ENCODE assay signal across 7 cellular contexts in genomic region chr17:48262982-48263586, GRCh38.
DNase-seq lines count a peak whose midpoint lies in the region; ATAC-seq and TF ChIP-seq lines count a peak whose summit lies in the region.

No MANE protein-coding gene starts in this region.

- H3K9me3 Mint-ChIP-seq in neural crest cell, result no peaks in the 10 kb centered on the region

- no peaks in the 10 kb centered on the region for H3K36me3 Mint-ChIP-seq in neural crest cell (ENCODE audit: low read depth)

- H3K9me2 ChIP-seq in MM.1S (replicated peaks; ENCODE audit: insufficient read depth, low read length), result no peaks in the 10 kb centered on the region

- no peak for TF ChIP-seq POLR2A in adrenal gland (IDR thresholded peaks at IDR 0.05)

- no peak for ATAC-seq in HG02588 (IDR thresholded peaks at IDR 0.05; ENCODE audit: unreplicated experiment)

- H3K36me3 ChIP-seq in GM06990 (ENCODE audit: control insufficient read depth, insufficient read depth, low read length) (no peaks in the 10 kb centered on the region), MM.1S (replicated peaks; ENCODE audit: insufficient read depth, low read length) (no peaks in the 10 kb centered on the region), adrenal gland (replicated peaks in 1 of 2) (no peaks in the 10 kb centered on the region)

- no peak overlapping the region for H2AFZ ChIP-seq in MM.1S (ENCODE audit: low read length)

- H3K4me1 ChIP-seq in MM.1S (ENCODE audit: low read length) (no peaks in the 10 kb centered on the region), adrenal gland (replicated peaks in 1 of 2) (no peaks in the 10 kb centered on the region)

- H4K20me1 ChIP-seq in MM.1S (ENCODE audit: insufficient read depth, low read length), result no peaks in the 10 kb centered on the region

- no peaks in the 10 kb centered on the region for H3F3A ChIP-seq in MM.1S (ENCODE audit: insufficient read depth, low read length)

- H3K27me3 ChIP-seq in GM06990 (replicated peaks; ENCODE audit: control insufficient read depth, insufficient read depth, low read length), result no peaks in the 10 kb centered on the region
- H3K27me3 ChIP-seq in MM.1S (replicated peaks; ENCODE audit: insufficient read depth, low read length), result no peaks in the 10 kb centered on the region
- no peaks in the 10 kb centered on the region for H3K27me3 ChIP-seq in adrenal gland

- no peak for DNase-seq in GM06990 (ENCODE audit: extremely low read depth, insufficient read length)
- peak; percentile 44 for DNase-seq in MM.1S
- no peak for DNase-seq in adrenal gland
- no peak for DNase-seq in neural crest cell (ENCODE audit: low read depth, low spot score)
- no peak for DNase-seq in 8988T
- DNase-seq in kidney glomerular epithelial cell (lab: John Stamatoyannopoulos, UW), result no peak

- H3K4me2 ChIP-seq in MM.1S (ENCODE audit: low read depth, low read length), result no peak overlapping the region

- H3K4me3 Mint-ChIP-seq in neural crest cell, result no peak overlapping the region

- H3K9ac ChIP-seq in MM.1S (ENCODE audit: low read length), result no peak overlapping the region

- peak; percentile 51 for TF ChIP-seq CTCF in GM06990 (IDR thresholded peaks at IDR 0.05; ENCODE audit: insufficient read depth, low read length, poor library complexity, severe bottlenecking)
- peak; percentile 58 for TF ChIP-seq CTCF in MM.1S (IDR thresholded peaks at IDR 0.05; ENCODE audit: low read length)
- TF ChIP-seq CTCF in adrenal gland (IDR thresholded peaks at IDR 0.05), result peak; percentile 10 to 43 (median 18)
- peak; percentile 68 for TF ChIP-seq CTCF in neural crest cell (conservative IDR thresholded peaks at IDR 0.05)

- H3K4me1 Mint-ChIP-seq in neural crest cell, result peaks cover 9% of the 10 kb centered on the region

- WGBS in adrenal gland, 4 donors, result 0 to 93% (median 23%) methylated on average over 1 of the region's 1 CpG

- no peaks in the 10 kb centered on the region for H3K79me2 ChIP-seq in MM.1S (ENCODE audit: low read length)

- H3K27ac ChIP-seq in MM.1S (ENCODE audit: low read length), result no peak overlapping the region
- H3K27ac ChIP-seq in adrenal gland, result no peak overlapping the region

- peaks cover 62% of the 10 kb centered on the region for H3K27me3 Mint-ChIP-seq in neural crest cell (ENCODE audit: low read depth)

- H3K4me3 ChIP-seq in GM06990 (replicated peaks; ENCODE audit: low read depth, low read length) (no peak overlapping the region), MM.1S (ENCODE audit: low read length) (no peak overlapping the region), adrenal gland (no peak overlapping the region)

- no peaks in the 10 kb centered on the region for H3K9me3 ChIP-seq in MM.1S (replicated peaks; ENCODE audit: insufficient read depth, low read length)
- H3K9me3 ChIP-seq in adrenal gland (replicated peaks in 1 of 3), result no peaks in the 10 kb centered on the region

- H3K27ac Mint-ChIP-seq in neural crest cell (ENCODE audit: unreplicated experiment), result no peak overlapping the region

- intact Hi-C loops in adrenal gland (cut with DNase I), result no loop called here
